In the genomic region with DNA sequence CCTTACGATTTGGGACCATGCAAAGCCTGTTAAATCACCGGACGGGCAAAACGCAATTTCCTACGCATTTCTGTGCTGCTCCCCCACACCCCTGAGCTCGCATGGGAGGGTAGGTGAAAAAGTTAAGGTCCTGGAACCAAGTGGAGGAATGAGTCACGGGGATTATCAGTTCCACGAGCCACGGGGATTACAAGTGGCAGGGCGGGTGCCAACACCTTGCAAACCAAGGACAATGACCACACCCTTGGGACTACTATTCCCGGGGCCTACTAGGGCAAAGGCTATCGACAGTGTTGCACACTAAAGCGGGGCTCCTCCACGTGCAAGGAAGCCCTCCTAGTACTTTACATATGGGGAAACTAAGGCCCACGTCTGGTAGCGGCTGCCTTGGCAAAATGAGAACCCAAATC, we compare ENCODE assay signal across 1 cellular context.
TF ChIP-seq lines count a peak whose summit lies in the region.

No MANE protein-coding gene starts in this region.

TF ChIP-seq in HepG2, 621 proteins besides CTCF, POLR2A, EP300 and RAD21 (continued from another document and continues in another):
- no peak for TF ChIP-seq ZNF407 (CRISPR knock-in tag; IDR thresholded peaks at IDR 0.05; ENCODE audit: not compliant biosample characterization)
- 0 out of 2 replicates have a peak, but pooled peaks have one; percentile 30 for TF ChIP-seq HMG20B (CRISPR knock-in tag; conservative IDR thresholded peaks at IDR 0.05)
- peak; percentile 91; the same call in 1 of the 2 replicates for TF ChIP-seq ZNF30 (CRISPR knock-in tag; IDR thresholded peaks at IDR 0.05)
- peak; percentile 78 for TF ChIP-seq PPARG (CRISPR knock-in tag; conservative IDR thresholded peaks at IDR 0.05)
- peak; percentile 44; the same call in 1 of the 2 replicates for TF ChIP-seq MXD1 (CRISPR knock-in tag; IDR thresholded peaks at IDR 0.05)
- TF ChIP-seq, protein P1, sequence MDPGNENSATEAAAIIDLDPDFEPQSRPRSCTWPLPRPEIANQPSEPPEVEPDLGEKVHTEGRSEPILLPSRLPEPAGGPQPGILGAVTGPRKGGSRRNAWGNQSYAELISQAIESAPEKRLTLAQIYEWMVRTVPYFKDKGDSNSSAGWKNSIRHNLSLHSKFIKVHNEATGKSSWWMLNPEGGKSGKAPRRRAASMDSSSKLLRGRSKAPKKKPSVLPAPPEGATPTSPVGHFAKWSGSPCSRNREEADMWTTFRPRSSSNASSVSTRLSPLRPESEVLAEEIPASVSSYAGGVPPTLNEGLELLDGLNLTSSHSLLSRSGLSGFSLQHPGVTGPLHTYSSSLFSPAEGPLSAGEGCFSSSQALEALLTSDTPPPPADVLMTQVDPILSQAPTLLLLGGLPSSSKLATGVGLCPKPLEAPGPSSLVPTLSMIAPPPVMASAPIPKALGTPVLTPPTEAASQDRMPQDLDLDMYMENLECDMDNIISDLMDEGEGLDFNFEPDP (CRISPR knock-in tag; conservative IDR thresholded peaks at IDR 0.05): peak; percentile 98; the same call in 1 of the 2 replicates
- TF ChIP-seq, protein P2, sequence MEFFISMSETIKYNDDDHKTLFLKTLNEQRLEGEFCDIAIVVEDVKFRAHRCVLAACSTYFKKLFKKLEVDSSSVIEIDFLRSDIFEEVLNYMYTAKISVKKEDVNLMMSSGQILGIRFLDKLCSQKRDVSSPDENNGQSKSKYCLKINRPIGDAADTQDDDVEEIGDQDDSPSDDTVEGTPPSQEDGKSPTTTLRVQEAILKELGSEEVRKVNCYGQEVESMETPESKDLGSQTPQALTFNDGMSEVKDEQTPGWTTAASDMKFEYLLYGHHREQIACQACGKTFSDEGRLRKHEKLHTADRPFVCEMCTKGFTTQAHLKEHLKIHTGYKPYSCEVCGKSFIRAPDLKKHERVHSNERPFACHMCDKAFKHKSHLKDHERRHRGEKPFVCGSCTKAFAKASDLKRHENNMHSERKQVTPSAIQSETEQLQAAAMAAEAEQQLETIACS (CRISPR knock-in tag; IDR thresholded peaks at IDR 0.05): 0 out of 2 replicates have a peak, but pooled peaks have one; percentile 4
- no peak for TF ChIP-seq CREB3 (CRISPR knock-in tag; IDR thresholded peaks at IDR 0.05)
- TF ChIP-seq KDM6A (CRISPR knock-in tag; IDR thresholded peaks at IDR 0.05; ENCODE audit: low read depth): no peak
- no peak for TF ChIP-seq ZNF263 (CRISPR knock-in tag; IDR thresholded peaks at IDR 0.05)
- TF ChIP-seq ADNP (CRISPR knock-in tag; IDR thresholded peaks at IDR 0.05): no peak
- TF ChIP-seq ZC3H13 (CRISPR knock-in tag; IDR thresholded peaks at IDR 0.05): no peak
- TF ChIP-seq SOX13 (IDR thresholded peaks at IDR 0.05): no peak
- no peak for TF ChIP-seq SOX13 (CRISPR knock-in tag; conservative IDR thresholded peaks at IDR 0.05 in 1 of 2, IDR thresholded peaks at IDR 0.05 in 1 of 2)
- no peak for TF ChIP-seq ZNF878 (CRISPR knock-in tag; IDR thresholded peaks at IDR 0.05)
- TF ChIP-seq HNF4A (CRISPR knock-in tag; IDR thresholded peaks at IDR 0.05): no peak
- peak; percentile 57; the same call in 1 of the 2 replicates for TF ChIP-seq ZFP82 (CRISPR knock-in tag; IDR thresholded peaks at IDR 0.05; ENCODE audit: borderline replicate concordance)
- TF ChIP-seq, protein P3, sequence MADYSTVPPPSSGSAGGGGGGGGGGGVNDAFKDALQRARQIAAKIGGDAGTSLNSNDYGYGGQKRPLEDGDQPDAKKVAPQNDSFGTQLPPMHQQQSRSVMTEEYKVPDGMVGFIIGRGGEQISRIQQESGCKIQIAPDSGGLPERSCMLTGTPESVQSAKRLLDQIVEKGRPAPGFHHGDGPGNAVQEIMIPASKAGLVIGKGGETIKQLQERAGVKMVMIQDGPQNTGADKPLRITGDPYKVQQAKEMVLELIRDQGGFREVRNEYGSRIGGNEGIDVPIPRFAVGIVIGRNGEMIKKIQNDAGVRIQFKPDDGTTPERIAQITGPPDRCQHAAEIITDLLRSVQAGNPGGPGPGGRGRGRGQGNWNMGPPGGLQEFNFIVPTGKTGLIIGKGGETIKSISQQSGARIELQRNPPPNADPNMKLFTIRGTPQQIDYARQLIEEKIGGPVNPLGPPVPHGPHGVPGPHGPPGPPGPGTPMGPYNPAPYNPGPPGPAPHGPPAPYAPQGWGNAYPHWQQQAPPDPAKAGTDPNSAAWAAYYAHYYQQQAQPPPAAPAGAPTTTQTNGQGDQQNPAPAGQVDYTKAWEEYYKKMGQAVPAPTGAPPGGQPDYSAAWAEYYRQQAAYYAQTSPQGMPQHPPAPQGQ (CRISPR knock-in tag; IDR thresholded peaks at IDR 0.05; ENCODE audit: borderline replicate concordance): no peak
- TF ChIP-seq ZSCAN20 (CRISPR knock-in tag; IDR thresholded peaks at IDR 0.05; ENCODE audit: borderline replicate concordance): no peak
- TF ChIP-seq, protein P4, sequence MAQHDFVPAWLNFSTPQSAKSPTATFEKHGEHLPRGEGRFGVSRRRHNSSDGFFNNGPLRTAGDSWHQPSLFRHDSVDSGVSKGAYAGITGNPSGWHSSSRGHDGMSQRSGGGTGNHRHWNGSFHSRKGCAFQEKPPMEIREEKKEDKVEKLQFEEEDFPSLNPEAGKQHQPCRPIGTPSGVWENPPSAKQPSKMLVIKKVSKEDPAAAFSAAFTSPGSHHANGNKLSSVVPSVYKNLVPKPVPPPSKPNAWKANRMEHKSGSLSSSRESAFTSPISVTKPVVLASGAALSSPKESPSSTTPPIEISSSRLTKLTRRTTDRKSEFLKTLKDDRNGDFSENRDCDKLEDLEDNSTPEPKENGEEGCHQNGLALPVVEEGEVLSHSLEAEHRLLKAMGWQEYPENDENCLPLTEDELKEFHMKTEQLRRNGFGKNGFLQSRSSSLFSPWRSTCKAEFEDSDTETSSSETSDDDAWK (CRISPR knock-in tag; IDR thresholded peaks at IDR 0.05): no peak
- TF ChIP-seq ZBTB8A (CRISPR knock-in tag; IDR thresholded peaks at IDR 0.05; ENCODE audit: borderline replicate concordance, low read depth): no peak
- TF ChIP-seq TARDBP (CRISPR knock-in tag; IDR thresholded peaks at IDR 0.05): no peak
- TF ChIP-seq ZNF652 (CRISPR knock-in tag; IDR thresholded peaks at IDR 0.05; ENCODE audit: borderline replicate concordance, low read depth): no peak
- TF ChIP-seq PHF5A (CRISPR knock-in tag; IDR thresholded peaks at IDR 0.05; ENCODE audit: low read depth, unreplicated experiment): no peak
- TF ChIP-seq SALL1 (CRISPR knock-in tag; IDR thresholded peaks at IDR 0.05): no peak
- TF ChIP-seq ZNF724P (CRISPR knock-in tag; IDR thresholded peaks at IDR 0.05; ENCODE audit: borderline replicate concordance): 0 out of 2 replicates have a peak, but pooled peaks have one; percentile 3
- no peak for TF ChIP-seq MBNL3 (CRISPR knock-in tag; conservative IDR thresholded peaks at IDR 0.05)
- TF ChIP-seq ZBTB20 (CRISPR knock-in tag; IDR thresholded peaks at IDR 0.05; ENCODE audit: borderline replicate concordance, low read depth): no peak
- no peak for TF ChIP-seq ZNF879 (CRISPR knock-in tag; IDR thresholded peaks at IDR 0.05)
- TF ChIP-seq NR2F2 (IDR thresholded peaks at IDR 0.05; ENCODE audit: borderline replicate concordance, low read depth): no peak
- TF ChIP-seq EEA1 (CRISPR knock-in tag; IDR thresholded peaks at IDR 0.05; ENCODE audit: borderline replicate concordance): peak; percentile 44; the same call in 1 of the 2 replicates
- no peak for TF ChIP-seq CREM (IDR thresholded peaks at IDR 0.05)
- no peak for TF ChIP-seq CREM (CRISPR knock-in tag; IDR thresholded peaks at IDR 0.05)
- TF ChIP-seq JUND (CRISPR knock-in tag; IDR thresholded peaks at IDR 0.05): 0 out of 2 replicates have a peak, but pooled peaks have one; percentile 23
- TF ChIP-seq ZNF296 (CRISPR knock-in tag; conservative IDR thresholded peaks at IDR 0.05): peak; percentile 85; the same call in 1 of the 2 replicates
- TF ChIP-seq NR2F6 (IDR thresholded peaks at IDR 0.05): no peak
- peak; percentile 15; the same call in 1 of the 2 replicates for TF ChIP-seq NR2F6 (CRISPR knock-in tag; IDR thresholded peaks at IDR 0.05)
- TF ChIP-seq NFKBIZ (CRISPR knock-in tag; IDR thresholded peaks at IDR 0.05): no peak
- TF ChIP-seq ZNF350 (CRISPR knock-in tag; IDR thresholded peaks at IDR 0.05; ENCODE audit: borderline replicate concordance, low read depth): no peak
- TF ChIP-seq ZNF773 (CRISPR knock-in tag; IDR thresholded peaks at IDR 0.05; ENCODE audit: borderline replicate concordance): no peak
- no peak for TF ChIP-seq ZNF772 (CRISPR knock-in tag; IDR thresholded peaks at IDR 0.05)
- 0 out of 2 replicates have a peak, but pooled peaks have one; percentile 13 for TF ChIP-seq ZBTB7A (CRISPR knock-in tag; IDR thresholded peaks at IDR 0.05)
- peak; percentile 14; the same call in 1 of the 2 replicates for TF ChIP-seq HIVEP1 (CRISPR knock-in tag; IDR thresholded peaks at IDR 0.05)
- no peak for TF ChIP-seq SOX6 (IDR thresholded peaks at IDR 0.05)
- no peak for TF ChIP-seq SOX6 (CRISPR knock-in tag; IDR thresholded peaks at IDR 0.05)
- TF ChIP-seq KAT2B (IDR thresholded peaks at IDR 0.05; ENCODE audit: borderline replicate concordance, low read depth, low read length): no peak
- 0 out of 2 replicates have a peak, but pooled peaks have one; percentile 54 for TF ChIP-seq NAIF1 (CRISPR knock-in tag; IDR thresholded peaks at IDR 0.05; ENCODE audit: borderline replicate concordance)
- no peak for TF ChIP-seq ZNF354B (CRISPR knock-in tag; IDR thresholded peaks at IDR 0.05)
- TF ChIP-seq PHF8 (CRISPR knock-in tag; IDR thresholded peaks at IDR 0.05): no peak
- TF ChIP-seq ZMYM4 (CRISPR knock-in tag; IDR thresholded peaks at IDR 0.05): peak; percentile 76; the same call in 1 of the 2 replicates
- TF ChIP-seq ZNF619 (CRISPR knock-in tag; IDR thresholded peaks at IDR 0.05): no peak; the same call in 1 of the 2 replicates
- TF ChIP-seq ZNF746 (CRISPR knock-in tag; IDR thresholded peaks at IDR 0.05): no peak; the same call in 1 of the 2 replicates
